In the genomic region with DNA sequence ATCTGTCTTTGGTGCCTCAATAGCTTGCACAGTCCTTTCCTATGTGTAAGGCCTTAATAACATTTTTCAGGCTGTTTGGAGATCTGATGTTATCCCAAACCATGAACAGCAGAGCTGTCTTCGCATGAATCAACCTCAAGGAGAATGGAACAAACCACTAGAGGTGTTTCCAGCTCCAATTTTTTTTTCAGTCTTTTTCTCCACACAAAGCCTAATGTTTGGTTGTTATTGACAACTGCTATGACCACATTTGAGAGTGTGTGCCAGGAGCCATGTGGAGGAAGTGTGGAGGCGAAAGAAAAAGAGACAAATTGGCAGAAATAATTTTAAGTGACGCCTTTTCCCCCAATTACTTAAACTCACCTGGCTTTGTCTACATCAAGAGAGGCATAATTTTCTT, we compare ENCODE assay signal across 18 cellular contexts. TPM values are rescaled to one million over a fixed set of nuclear protein-coding genes. Genes with fewer than 3 reads are reported as not detected.
"Had no signal": no experiment of that assay in that cellular context is flagged by ENCODE, and none has a peak within 500 bp of the region (broad histone marks: within the 10 kb centered on the region; RNA-seq: fewer than 3 reads in every experiment).

No MANE protein-coding gene starts in this region.

- H3K79me2 ChIP-seq: parathyroid adenoma had no signal

- H3K4me1 ChIP-seq: left ventricle myocardium inferior, parathyroid adenoma had no signal

- ATAC-seq: activated CD8-positive, alpha-beta T cell treated with anti-CD3 and anti-CD28 coated beads for 36 hours; activated T-cell treated with anti-CD3 and anti-CD28 coated beads, Interleukin-2, amount 50 U/mL, for 4 hours; natural killer cell; stimulated activated memory B cell treated with anti-CD40 and anti-IgM and Interleukin-4, amounts not matched to agents 10 μg/mL and 1 μg/mL and 100 μg/mL, for 72 hours; WTC11 had no signal

- H3K4me3 Mint-ChIP-seq: activated CD8-positive, alpha-beta T cell treated with anti-CD3 and anti-CD28 coated beads for 36 hours; activated naive CD4-positive, alpha-beta T cell treated with anti-CD3 and anti-CD28 coated beads, Interleukin-2, amount 50 U/mL, for 24 hours; activated T-cell treated with anti-CD3 and anti-CD28 coated beads, Interleukin-2, amount 50 U/mL, for 4 hours; memory B cell; natural killer cell; stimulated activated memory B cell treated with anti-CD40 and anti-IgM and Interleukin-4, amounts not matched to agents 10 μg/mL and 1 μg/mL and 100 μg/mL, for 72 hours; WTC11 had no signal

- H3K27me3 ChIP-seq: neutrophil, tibial artery had no signal

- H3K36me3 ChIP-seq: left ventricle myocardium inferior, neutrophil, tibial artery had no signal

- H3K36me3 Mint-ChIP-seq: memory B cell; natural killer cell; stimulated activated memory B cell treated with anti-CD40 and anti-IgM and Interleukin-4, amounts not matched to agents 10 μg/mL and 1 μg/mL and 100 μg/mL, for 72 hours; WTC11 had no signal

- H3K27ac Mint-ChIP-seq: activated CD8-positive, alpha-beta T cell treated with anti-CD3 and anti-CD28 coated beads for 36 hours; activated naive CD4-positive, alpha-beta T cell treated with anti-CD3 and anti-CD28 coated beads, Interleukin-2, amount 50 U/mL, for 24 hours; memory B cell; natural killer cell; stimulated activated memory B cell treated with anti-CD40 and anti-IgM and Interleukin-4, amounts not matched to agents 10 μg/mL and 1 μg/mL and 100 μg/mL, for 72 hours; WTC11 had no signal

- H2AFZ ChIP-seq: parathyroid adenoma had no signal

- H3K9me3 Mint-ChIP-seq: activated CD8-positive, alpha-beta T cell treated with anti-CD3 and anti-CD28 coated beads for 36 hours; activated naive CD4-positive, alpha-beta T cell treated with anti-CD3 and anti-CD28 coated beads, Interleukin-2, amount 50 U/mL, for 24 hours; activated T-cell treated with anti-CD3 and anti-CD28 coated beads, Interleukin-2, amount 50 U/mL, for 4 hours; memory B cell; natural killer cell; stimulated activated memory B cell treated with anti-CD40 and anti-IgM and Interleukin-4, amounts not matched to agents 10 μg/mL and 1 μg/mL and 100 μg/mL, for 72 hours had no signal

- H3K4me1 Mint-ChIP-seq: activated naive CD4-positive, alpha-beta T cell treated with anti-CD3 and anti-CD28 coated beads, Interleukin-2, amount 50 U/mL, for 24 hours; memory B cell; natural killer cell; stimulated activated memory B cell treated with anti-CD40 and anti-IgM and Interleukin-4, amounts not matched to agents 10 μg/mL and 1 μg/mL and 100 μg/mL, for 72 hours had no signal

- H3K9me3 ChIP-seq: neutrophil, tibial artery had no signal

- DNase-seq: activated CD4-positive, alpha-beta T cell treated with anti-CD3 and anti-CD28 coated beads for 4 hours; activated CD8-positive, alpha-beta T cell treated with anti-CD3 and anti-CD28 coated beads for 36 hours; activated effector memory CD4-positive, alpha-beta T cell treated with anti-CD3 and anti-CD28 coated beads, Interleukin-2, amount 50 U/mL, for 16 hours; activated T-cell treated with anti-CD3 and anti-CD28 coated beads, Interleukin-2, amount 50 U/mL, for 4 hours; amniotic stem cell; hypothalamus; kidney; left ventricle myocardium inferior; natural killer cell; stimulated activated CD4-positive, alpha-beta T cell treated with anti-CD3 and anti-CD28 coated beads, Interleukin-12 subunit alpha, Interleukin-12 subunit beta, amount 100 ng/mL, for 4 hours; tibial artery had no signal

- H3K27ac ChIP-seq: left ventricle myocardium inferior, neutrophil, parathyroid adenoma, tibial artery had no signal

- H3K4me3 ChIP-seq: left ventricle myocardium inferior, tibial artery had no signal

- H3K9ac ChIP-seq: parathyroid adenoma had no signal

RNA-seq across cellular contexts. Expression of a gene that starts 38.7 kb away (rescaled TPM):
- total RNA-seq: chondrocyte, WTC11 had no signal
